1 cellular context compared by ENCODE assay signal in the genomic region with DNA sequence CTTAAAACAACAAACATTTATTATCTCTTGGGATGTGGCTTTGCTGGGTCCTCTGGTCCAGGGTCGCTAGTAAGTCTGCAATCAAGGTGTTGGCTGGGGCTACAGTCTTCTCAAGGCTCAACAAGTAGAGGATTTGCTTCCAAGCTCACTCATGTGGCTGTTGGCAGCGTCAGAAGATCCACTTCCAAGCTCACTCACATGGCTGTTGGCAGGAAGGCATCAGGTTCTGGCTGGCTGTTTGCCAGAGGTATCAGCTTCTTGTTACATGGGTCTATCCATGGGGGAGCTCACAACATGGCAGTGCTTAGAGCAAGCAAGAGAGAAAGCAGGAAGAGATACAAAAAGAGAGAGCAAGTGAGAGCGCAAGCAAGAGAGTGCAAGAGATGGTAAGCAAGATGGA.
TF ChIP-seq lines count a peak whose summit lies in the region.

No MANE protein-coding gene starts in this region.

TF ChIP-seq in H1, 55 proteins besides CTCF, POLR2A, EP300 and RAD21 (continued from another document):
- TF ChIP-seq CHD7 (IDR thresholded peaks at IDR 0.05; ENCODE audit: insufficient replicate concordance, low read length) (no peak), USF2 (IDR thresholded peaks at IDR 0.05; ENCODE audit: low read length) (no peak), YY1 (IDR thresholded peaks at IDR 0.05; ENCODE audit: low read depth, low read length) (no peak), RFX5 (IDR thresholded peaks at IDR 0.05; ENCODE audit: borderline replicate concordance, low read depth, low read length) (no peak), GTF2F1 (IDR thresholded peaks at IDR 0.05; ENCODE audit: borderline replicate concordance, low read depth, low read length) (no peak)
